ENCODE assay signal across 2 cellular contexts in the genomic region with DNA sequence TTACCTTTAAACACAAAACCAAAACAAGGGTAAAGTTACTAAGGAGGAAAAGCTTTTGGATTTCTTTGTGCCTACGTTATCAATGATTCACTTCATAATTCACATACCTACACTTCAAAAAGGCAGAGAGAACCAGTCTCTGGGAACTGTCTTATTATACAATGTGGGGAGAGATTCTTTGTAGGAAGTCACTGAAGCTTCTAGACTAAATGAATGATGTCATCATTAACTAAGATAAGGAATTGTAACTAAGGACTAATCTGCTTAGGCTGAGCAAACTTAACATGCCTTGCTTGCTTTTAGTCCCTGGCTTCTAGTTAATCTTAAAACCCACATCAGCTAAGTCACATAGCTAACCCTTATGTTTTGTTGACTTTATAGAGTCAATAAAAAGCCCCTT.
A peak's percentile ranks its signal among the peaks of the same experiment; 100 is the strongest.
TF ChIP-seq lines count a peak whose summit lies in the region.

No MANE protein-coding gene starts in this region.

TF ChIP-seq in SK-N-SH treated with all-trans-retinoic acid at 6 μM for 48 hours, 23 proteins besides CTCF, POLR2A, EP300 and RAD21 (continued from another document):
- TF ChIP-seq ZC3H10 (CRISPR knock-in tag; IDR thresholded peaks at IDR 0.05) (no peak), ZFP3 (CRISPR knock-in tag; IDR thresholded peaks at IDR 0.05) (no peak; the same call in 1 of the 2 replicates), ZFP30 (CRISPR knock-in tag; IDR thresholded peaks at IDR 0.05) (no peak), ISL1 (CRISPR knock-in tag; IDR thresholded peaks at IDR 0.05) (peak; percentile 80), ESRRG (CRISPR knock-in tag; IDR thresholded peaks at IDR 0.05) (no peak), TCF4 (CRISPR knock-in tag; IDR thresholded peaks at IDR 0.05; ENCODE audit: borderline replicate concordance) (no peak), OSR1 (CRISPR knock-in tag; IDR thresholded peaks at IDR 0.05) (no peak), RARB (CRISPR knock-in tag; IDR thresholded peaks at IDR 0.05) (no peak), PPARA (CRISPR knock-in tag; IDR thresholded peaks at IDR 0.05; ENCODE audit: borderline replicate concordance) (no peak), BACH2 (CRISPR knock-in tag; IDR thresholded peaks at IDR 0.05; ENCODE audit: borderline replicate concordance) (no peak), SNAI2 (CRISPR knock-in tag; IDR thresholded peaks at IDR 0.05) (no peak), ZNF70 (CRISPR knock-in tag; IDR thresholded peaks at IDR 0.05) (no peak), CSDC2 (CRISPR knock-in tag; IDR thresholded peaks at IDR 0.05) (0 out of 2 replicates have a peak, but pooled peaks have one; percentile 61)
- TF ChIP-seq, protein P1, sequence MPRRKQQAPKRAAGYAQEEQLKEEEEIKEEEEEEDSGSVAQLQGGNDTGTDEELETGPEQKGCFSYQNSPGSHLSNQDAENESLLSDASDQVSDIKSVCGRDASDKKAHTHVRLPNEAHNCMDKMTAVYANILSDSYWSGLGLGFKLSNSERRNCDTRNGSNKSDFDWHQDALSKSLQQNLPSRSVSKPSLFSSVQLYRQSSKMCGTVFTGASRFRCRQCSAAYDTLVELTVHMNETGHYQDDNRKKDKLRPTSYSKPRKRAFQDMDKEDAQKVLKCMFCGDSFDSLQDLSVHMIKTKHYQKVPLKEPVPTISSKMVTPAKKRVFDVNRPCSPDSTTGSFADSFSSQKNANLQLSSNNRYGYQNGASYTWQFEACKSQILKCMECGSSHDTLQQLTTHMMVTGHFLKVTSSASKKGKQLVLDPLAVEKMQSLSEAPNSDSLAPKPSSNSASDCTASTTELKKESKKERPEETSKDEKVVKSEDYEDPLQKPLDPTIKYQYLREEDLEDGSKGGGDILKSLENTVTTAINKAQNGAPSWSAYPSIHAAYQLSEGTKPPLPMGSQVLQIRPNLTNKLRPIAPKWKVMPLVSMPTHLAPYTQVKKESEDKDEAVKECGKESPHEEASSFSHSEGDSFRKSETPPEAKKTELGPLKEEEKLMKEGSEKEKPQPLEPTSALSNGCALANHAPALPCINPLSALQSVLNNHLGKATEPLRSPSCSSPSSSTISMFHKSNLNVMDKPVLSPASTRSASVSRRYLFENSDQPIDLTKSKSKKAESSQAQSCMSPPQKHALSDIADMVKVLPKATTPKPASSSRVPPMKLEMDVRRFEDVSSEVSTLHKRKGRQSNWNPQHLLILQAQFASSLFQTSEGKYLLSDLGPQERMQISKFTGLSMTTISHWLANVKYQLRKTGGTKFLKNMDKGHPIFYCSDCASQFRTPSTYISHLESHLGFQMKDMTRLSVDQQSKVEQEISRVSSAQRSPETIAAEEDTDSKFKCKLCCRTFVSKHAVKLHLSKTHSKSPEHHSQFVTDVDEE (CRISPR knock-in tag; IDR thresholded peaks at IDR 0.05), result no peak
- TF ChIP-seq, protein P2, sequence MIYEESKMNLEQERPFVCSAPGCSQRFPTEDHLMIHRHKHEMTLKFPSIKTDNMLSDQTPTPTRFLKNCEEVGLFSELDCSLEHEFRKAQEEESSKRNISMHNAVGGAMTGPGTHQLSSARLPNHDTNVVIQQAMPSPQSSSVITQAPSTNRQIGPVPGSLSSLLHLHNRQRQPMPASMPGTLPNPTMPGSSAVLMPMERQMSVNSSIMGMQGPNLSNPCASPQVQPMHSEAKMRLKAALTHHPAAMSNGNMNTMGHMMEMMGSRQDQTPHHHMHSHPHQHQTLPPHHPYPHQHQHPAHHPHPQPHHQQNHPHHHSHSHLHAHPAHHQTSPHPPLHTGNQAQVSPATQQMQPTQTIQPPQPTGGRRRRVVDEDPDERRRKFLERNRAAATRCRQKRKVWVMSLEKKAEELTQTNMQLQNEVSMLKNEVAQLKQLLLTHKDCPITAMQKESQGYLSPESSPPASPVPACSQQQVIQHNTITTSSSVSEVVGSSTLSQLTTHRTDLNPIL (CRISPR knock-in tag; IDR thresholded peaks at IDR 0.05; ENCODE audit: low read depth), result peak; percentile 94

TF ChIP-seq in SK-N-SH, 30 proteins besides CTCF, POLR2A, EP300 and RAD21 (continued from another document):
- TF ChIP-seq NFIC (IDR thresholded peaks at IDR 0.05; ENCODE audit: borderline replicate concordance) (no peak), FOXM1 (IDR thresholded peaks at IDR 0.05; ENCODE audit: low read depth) (no peak), SMC3 (IDR thresholded peaks at IDR 0.05; ENCODE audit: low read depth, low read length) (no peak), MEF2A (IDR thresholded peaks at IDR 0.05; ENCODE audit: borderline replicate concordance, low read depth) (no peak), POLR2AphosphoS5 (IDR thresholded peaks at IDR 0.05; ENCODE audit: low read depth, low read length) (no peak), YY1 (IDR thresholded peaks at IDR 0.05; ENCODE audit: low read depth) (no peak), ELF1 (IDR thresholded peaks at IDR 0.05) (no peak), FOSL2 (IDR thresholded peaks at IDR 0.05; ENCODE audit: borderline replicate concordance, low read depth) (no peak)
- TF ChIP-seq, protein P3, sequence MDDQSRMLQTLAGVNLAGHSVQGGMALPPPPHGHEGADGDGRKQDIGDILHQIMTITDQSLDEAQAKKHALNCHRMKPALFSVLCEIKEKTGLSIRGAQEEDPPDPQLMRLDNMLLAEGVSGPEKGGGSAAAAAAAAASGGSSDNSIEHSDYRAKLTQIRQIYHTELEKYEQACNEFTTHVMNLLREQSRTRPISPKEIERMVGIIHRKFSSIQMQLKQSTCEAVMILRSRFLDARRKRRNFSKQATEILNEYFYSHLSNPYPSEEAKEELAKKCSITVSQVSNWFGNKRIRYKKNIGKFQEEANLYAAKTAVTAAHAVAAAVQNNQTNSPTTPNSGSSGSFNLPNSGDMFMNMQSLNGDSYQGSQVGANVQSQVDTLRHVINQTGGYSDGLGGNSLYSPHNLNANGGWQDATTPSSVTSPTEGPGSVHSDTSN (IDR thresholded peaks at IDR 0.05), result no peak
- TF ChIP-seq, protein P4, sequence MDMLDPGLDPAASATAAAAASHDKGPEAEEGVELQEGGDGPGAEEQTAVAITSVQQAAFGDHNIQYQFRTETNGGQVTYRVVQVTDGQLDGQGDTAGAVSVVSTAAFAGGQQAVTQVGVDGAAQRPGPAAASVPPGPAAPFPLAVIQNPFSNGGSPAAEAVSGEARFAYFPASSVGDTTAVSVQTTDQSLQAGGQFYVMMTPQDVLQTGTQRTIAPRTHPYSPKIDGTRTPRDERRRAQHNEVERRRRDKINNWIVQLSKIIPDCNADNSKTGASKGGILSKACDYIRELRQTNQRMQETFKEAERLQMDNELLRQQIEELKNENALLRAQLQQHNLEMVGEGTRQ (IDR thresholded peaks at IDR 0.05; ENCODE audit: borderline replicate concordance, low read depth, low read length), result no peak
TF ChIP-seq in SK-N-SH: peak in this region for 0.
